In the genomic region with DNA sequence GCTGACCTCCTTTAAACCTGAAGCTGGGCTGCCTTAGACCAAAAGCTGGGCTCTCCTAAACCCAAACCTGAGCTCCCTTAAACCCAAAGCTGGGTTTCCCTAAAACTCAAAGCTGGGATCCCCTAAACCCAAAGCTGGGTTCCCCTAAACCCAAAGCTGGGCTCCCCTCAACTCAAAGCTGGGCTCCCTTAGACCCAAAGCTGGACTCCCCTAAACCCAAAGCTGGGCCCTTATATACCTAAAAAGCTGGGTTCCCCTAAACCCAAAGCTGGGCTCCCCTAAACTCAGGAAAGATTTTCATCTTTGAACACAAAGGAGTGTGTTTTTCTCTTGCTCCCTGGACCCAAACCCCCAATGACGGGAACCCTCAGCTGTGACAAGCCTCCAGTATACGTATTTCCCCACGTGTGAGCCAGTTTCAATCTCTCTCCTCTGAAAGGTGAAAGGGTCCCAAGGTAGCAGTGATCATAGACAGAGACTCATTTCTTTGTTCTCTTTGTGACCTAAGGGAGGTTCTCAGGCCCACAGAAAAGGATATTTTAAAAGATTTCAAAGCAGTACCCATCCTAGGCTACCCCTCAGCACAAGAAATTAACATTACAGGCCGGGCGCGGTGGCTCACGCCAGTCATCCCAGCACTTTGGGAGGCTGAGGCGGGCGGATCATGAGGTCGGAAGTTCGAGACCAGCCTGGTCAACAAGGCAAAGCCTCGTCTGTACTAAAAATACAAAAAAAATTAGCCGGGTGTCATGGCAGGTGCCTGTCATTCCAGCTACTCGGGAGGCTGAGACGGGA, we compare ENCODE assay signal across 9 cellular contexts. TPM values are rescaled to one million over a fixed set of nuclear protein-coding genes. Genes with fewer than 3 reads are reported as not detected.
A peak's percentile ranks its signal among the peaks of the same experiment; 100 is the strongest.
DNase-seq lines count a peak whose midpoint lies in the region; ATAC-seq, FAIRE-seq and TF ChIP-seq lines count a peak whose summit lies in the region.
"Had no signal": no experiment of that assay in that cellular context is flagged by ENCODE, and none has a peak within 500 bp of the region (broad histone marks: within the 10 kb centered on the region; RNA-seq: fewer than 3 reads in every experiment).

No MANE protein-coding gene starts in this region.

- no peaks in the 10 kb centered on the region for H3K27me3 ChIP-seq in HepG2 (ENCODE audit: control insufficient read depth in 1 of 2, insufficient read depth in 2 of 2, low read length in 2 of 2)
- H3K27me3 ChIP-seq: SJSA1 had no signal

- no peak overlapping the region for H3K4me2 ChIP-seq in HepG2 (ENCODE audit: low read depth, low read length)

- in situ Hi-C loops in HepG2 (cut with HindIII; ENCODE audit: extremely low pct_ligation_motif_present, low pct_unique_long_range_greater_than_20kb) = no loop called here
- in situ Hi-C loops in G401 (cut with HindIII; ENCODE audit: low sequenced_read_pairs) = no loop called here

- no peak for DNase-seq in GM18507 (ENCODE audit: extremely low spot score, insufficient read length, low read depth)
- peak; percentile 18 for DNase-seq in HepG2 (ENCODE audit: low spot score)
- DNase-seq in H4 (ENCODE audit: low spot score) = no peak
- no peak for DNase-seq in glutamatergic neuron
- DNase-seq in GF-D8 (lab: John Stamatoyannopoulos, UW) = no peak
- DNase-seq in G401 (ENCODE audit: low spot score) = no peak

- FAIRE-seq in GM18507 (lab: Jason Lieb, UNC) = peak; percentile 94
- no peak for FAIRE-seq in HepG2 (lab: Jason Lieb, UNC)

- peaks cover 30% of the 10 kb centered on the region for H3K4me1 ChIP-seq in HepG2 (ENCODE audit: insufficient read depth, low read length)

- H3K4me3 ChIP-seq in HepG2 (replicated peaks in 1 of 3; ENCODE audit: insufficient read depth in 1 of 3, low read depth in 2 of 3, low read length in 3 of 3) = no peak overlapping the region
- H3K4me3 ChIP-seq: SJSA1 had no signal

- no peak for TF ChIP-seq EP300 in HepG2 (IDR thresholded peaks at IDR 0.05; ENCODE audit: low read depth in 2 of 2, low read length in 2 of 2)
- no peak for TF ChIP-seq EP300 in HepG2 (CRISPR knock-in tag; IDR thresholded peaks at IDR 0.05; ENCODE audit: borderline replicate concordance)

- H3K27me3 Mint-ChIP-seq in glutamatergic neuron (ENCODE audit: unreplicated experiment) = peaks cover 5% of the 10 kb centered on the region

- TF ChIP-seq CTCF in HepG2 (CRISPR knock-in tag; IDR thresholded peaks at IDR 0.05) (no peak), glutamatergic neuron (IDR thresholded peaks at IDR 0.05; ENCODE audit: partially characterized antibody, unreplicated experiment) (no peak)

- no peaks in the 10 kb centered on the region for H3K9me3 ChIP-seq in HepG2 (ENCODE audit: low read length)

- BruUV-seq in HepG2 (replicated peaks; lab: Mats Ljungman, UMichigan) = no TSS peak

- H3K4me3 Mint-ChIP-seq in glutamatergic neuron (ENCODE audit: unreplicated experiment) = no peak overlapping the region

- peaks cover 16% of the 10 kb centered on the region for H3K36me3 Mint-ChIP-seq in glutamatergic neuron (ENCODE audit: unreplicated experiment)

- no peaks in the 10 kb centered on the region for H3K36me3 ChIP-seq in HepG2 (replicated peaks in 1 of 2; ENCODE audit: control insufficient read depth in 1 of 2, insufficient read depth in 2 of 2, low read length in 2 of 2)
- H3K36me3 ChIP-seq: SJSA1 had no signal

- no peaks in the 10 kb centered on the region for H4K20me1 ChIP-seq in HepG2 (ENCODE audit: insufficient read depth, low read length)

- intact Hi-C loops in HepG2 (cut with micrococcal nuclease; ENCODE audit: unreplicated experiment) = no loop called here

- peaks cover 8% of the 10 kb centered on the region for H3K4me1 Mint-ChIP-seq in glutamatergic neuron (ENCODE audit: low read depth, unreplicated experiment)

- WGBS in HepG2 (ENCODE audit: low lambda C conversion rate) = 83% methylated on average over 15 of the region's 15 CpGs

- TF ChIP-seq RAD21 in HepG2 (CRISPR knock-in tag; IDR thresholded peaks at IDR 0.05) = no peak

- POLR2A ChIA-PET in HepG2 (lab: Yijun Ruan, JAX) = no interaction called here

- CTCF ChIA-PET in HepG2 (lab: Yijun Ruan, JAX; ENCODE audit: low intra/inter-chr PET ratio, low total read pairs) = no interaction called here

- no peaks in the 10 kb centered on the region for H3K79me2 ChIP-seq in HepG2 (ENCODE audit: insufficient read depth, low read length)

- no peak overlapping the region for H3K27ac Mint-ChIP-seq in glutamatergic neuron (ENCODE audit: unreplicated experiment)

- TF ChIP-seq POLR2A in HepG2 (IDR thresholded peaks at IDR 0.05; ENCODE audit: insufficient read depth in 1 of 2, low read depth in 2 of 2, low read length in 2 of 2) = no peak

- no peak overlapping the region for H2AFZ ChIP-seq in HepG2 (ENCODE audit: low read length)

- H3K9me3 Mint-ChIP-seq in glutamatergic neuron (ENCODE audit: unreplicated experiment) = peaks cover 20% of the 10 kb centered on the region

- no peak overlapping the region for H3K9ac ChIP-seq in HepG2 (ENCODE audit: insufficient read depth, low read depth, low read length)

- ATAC-seq in GM21529 (IDR thresholded peaks at IDR 0.05; ENCODE audit: unreplicated experiment) (peak; percentile 60), HG03520 (IDR thresholded peaks at IDR 0.05; ENCODE audit: unreplicated experiment) (peak; percentile 57), HepG2 (no peak)

- no peak overlapping the region for H3K27ac ChIP-seq in HepG2 (ENCODE audit: extremely low read length, insufficient read depth, low read length)
- H3K27ac ChIP-seq: SJSA1 had no signal

TF ChIP-seq in HepG2, 621 proteins besides CTCF, POLR2A, EP300 and RAD21 (continues in another document):
- TF ChIP-seq TAF15 (IDR thresholded peaks at IDR 0.05; ENCODE audit: low read depth, low read length, poor library complexity, severe bottlenecking) = no peak
- TF ChIP-seq KLF16 (CRISPR knock-in tag; IDR thresholded peaks at IDR 0.05) = no peak

RNA-seq across cellular contexts. Expression of gene ASMTL, which starts 31.3 kb away (rescaled TPM):
- total RNA-seq in HepG2 (2016; rRNA removed; fragmentation: Illumina TruSeq; extraction: Trizol) (5.6 and 6.3 TPM in 2 replicates), glutamatergic neuron (ENCODE audit: unreplicated experiment) (45.5 TPM)
- total RNA-seq in HepG2 (2016; cell fraction: cytosol; rRNA removed; fragmentation: Illumina TruSeq; extraction: Trizol; ENCODE audit: low read depth) = 1.3 and 1.9 TPM in 2 replicates
- 5.5 and 6.1 TPM in 2 replicates for total RNA-seq in HepG2 (2016; cell fraction: insoluble cytoplasmic fraction; rRNA removed; fragmentation: Illumina TruSeq; extraction: Trizol)
- total RNA-seq in HepG2 (2016; cell fraction: membrane; rRNA removed; fragmentation: Illumina TruSeq; extraction: Trizol) = 2.5 and 2.6 TPM in 2 replicates
- 4.9 and 6.4 TPM in 2 replicates for total RNA-seq in HepG2 (2016; cell fraction: nucleus; rRNA removed; fragmentation: Illumina TruSeq; extraction: Trizol)
- 16.3 and 16.4 TPM in 2 replicates for polyA plus RNA-seq in HepG2 (2011; rRNA removed)
- polyA plus RNA-seq in HepG2 (2011; cell fraction: cytosol; rRNA removed) = 10.6 and 17.6 TPM in 2 replicates
- 20.1 and 27.5 TPM in 2 replicates for polyA plus RNA-seq in HepG2 (2011; cell fraction: nucleus; rRNA removed)
- 11.5 and 12.3 TPM in 2 replicates for polyA plus RNA-seq in HepG2 (2012)
- 1.6 and 2.0 TPM in 2 replicates for polyA plus RNA-seq in HepG2 (2016; cell fraction: cytosol; fragmentation: Illumina TruSeq; extraction: Trizol; ENCODE audit: low read depth)
- 10.7 and 11.3 TPM in 2 replicates for polyA plus RNA-seq in HepG2 (2016; cell fraction: insoluble cytoplasmic fraction; fragmentation: Illumina TruSeq; extraction: Trizol; ENCODE audit: low read depth)
- 2.3 and 2.4 TPM in 2 replicates for polyA plus RNA-seq in HepG2 (2016; cell fraction: membrane; fragmentation: Illumina TruSeq; extraction: Trizol; ENCODE audit: low read depth)
- 11.5 and 12.7 TPM in 2 replicates for polyA plus RNA-seq in HepG2 (2016; cell fraction: nucleus; fragmentation: Illumina TruSeq; extraction: Trizol; ENCODE audit: insufficient read depth, low read depth)
- 9.3 and 19.0 TPM in 2 replicates for polyA minus RNA-seq in HepG2 (2011; rRNA and poly(A)+ RNA removed; ENCODE audit: low replicate concordance)
- polyA minus RNA-seq in HepG2 (2011; cell fraction: cytosol; rRNA and poly(A)+ RNA removed) = 10.4 and 11.7 TPM in 2 replicates
- polyA minus RNA-seq in HepG2 (2011; cell fraction: nucleus; rRNA and poly(A)+ RNA removed) = 8.6 and 12.7 TPM in 2 replicates
- 0.72 and 5.0 TPM in 2 replicates for total RNA-seq in H4 (2014; rRNA removed; shearing (Covaris generic))
- 214 and 257 TPM in 2 replicates for total RNA-seq in G401 (2014; rRNA removed; shearing (Covaris generic))

RNA-seq across cellular contexts. Expression of gene P2RY8, which starts 52.9 kb away (rescaled TPM):
- 0.66 and 1.0 TPM in 2 replicates for total RNA-seq in HepG2 (2016; rRNA removed; fragmentation: Illumina TruSeq; extraction: Trizol)
- 0.09 and 0.10 TPM in 2 replicates for total RNA-seq in HepG2 (2016; cell fraction: cytosol; rRNA removed; fragmentation: Illumina TruSeq; extraction: Trizol; ENCODE audit: low read depth)
- total RNA-seq in HepG2 (2016; cell fraction: insoluble cytoplasmic fraction; rRNA removed; fragmentation: Illumina TruSeq; extraction: Trizol) = 0.68 and 1.1 TPM in 2 replicates
- total RNA-seq in HepG2 (2016; cell fraction: membrane; rRNA removed; fragmentation: Illumina TruSeq; extraction: Trizol) = 0.31 and 0.34 TPM in 2 replicates
- 1.0 and 1.6 TPM in 2 replicates for total RNA-seq in HepG2 (2016; cell fraction: nucleus; rRNA removed; fragmentation: Illumina TruSeq; extraction: Trizol)
- polyA plus RNA-seq in HepG2 (2011; rRNA removed) = 1.3 and 3.1 TPM in 2 replicates
- 2.0 and 2.3 TPM in 2 replicates for polyA plus RNA-seq in HepG2 (2011; cell fraction: cytosol; rRNA removed)
- polyA plus RNA-seq in HepG2 (2011; cell fraction: nucleus; rRNA removed) = 1.5 and 1.8 TPM in 2 replicates
- 2.1 and 2.4 TPM in 2 replicates for polyA plus RNA-seq in HepG2 (2012)
- 0.08 and 0.09 TPM in 2 replicates for polyA plus RNA-seq in HepG2 (2016; cell fraction: cytosol; fragmentation: Illumina TruSeq; extraction: Trizol; ENCODE audit: low read depth)
- 0.65 and 0.91 TPM in 2 replicates for polyA plus RNA-seq in HepG2 (2016; cell fraction: insoluble cytoplasmic fraction; fragmentation: Illumina TruSeq; extraction: Trizol; ENCODE audit: low read depth)
- polyA plus RNA-seq in HepG2 (2016; cell fraction: membrane; fragmentation: Illumina TruSeq; extraction: Trizol; ENCODE audit: low read depth) = 0.16 and 0.28 TPM in 2 replicates
- 2.0 and 2.3 TPM in 2 replicates for polyA plus RNA-seq in HepG2 (2016; cell fraction: nucleus; fragmentation: Illumina TruSeq; extraction: Trizol; ENCODE audit: insufficient read depth, low read depth)
- polyA minus RNA-seq in HepG2 (2011; rRNA and poly(A)+ RNA removed; ENCODE audit: low replicate concordance) = 0.09 and 7.8 TPM in 2 replicates
- 2.4 and 2.6 TPM in 2 replicates for polyA minus RNA-seq in HepG2 (2011; cell fraction: cytosol; rRNA and poly(A)+ RNA removed)
- 1.4 and 2.2 TPM in 2 replicates for polyA minus RNA-seq in HepG2 (2011; cell fraction: nucleus; rRNA and poly(A)+ RNA removed)
- 0.25 TPM in 1 of 2 replicates, not detected in the other for total RNA-seq in H4 (2014; rRNA removed; shearing (Covaris generic))
- 2.3 TPM for total RNA-seq in glutamatergic neuron (ENCODE audit: unreplicated experiment)
- total RNA-seq in G401 (2014; rRNA removed; shearing (Covaris generic)) = under 0.01 TPM in 1 of 2 replicates, not detected in the other
- total RNA-seq: SJSA1 had no signal
